In genomic region chr1:234724517-234725176, GRCh38 we compare ENCODE assay signal across 1 cellular context.
TF ChIP-seq lines count a peak whose summit lies in the region.

No MANE protein-coding gene starts in this region.

TF ChIP-seq in K562, 482 proteins besides CTCF, POLR2A, EP300 and RAD21 (continued from another document and continues in another):
- TF ChIP-seq E2F8 (IDR thresholded peaks at IDR 0.05; ENCODE audit: low read depth, partially characterized antibody) = no peak
- peak; percentile 50; the same call in 1 of the 2 replicates for TF ChIP-seq USF1 (CRISPR knock-in tag; IDR thresholded peaks at IDR 0.05)
- TF ChIP-seq HNRNPH1 (optimal IDR thresholded peaks at IDR 0.05; ENCODE audit: low read depth, low read length) = no peak
- peak; percentile 72 for TF ChIP-seq NR4A1 (CRISPR knock-in tag; IDR thresholded peaks at IDR 0.05)
- peak; percentile 53; the same call in 1 of the 2 replicates for TF ChIP-seq NR4A1 (tag; IDR thresholded peaks at IDR 0.05)
- no peak for TF ChIP-seq ZNF398 (CRISPR knock-in tag; IDR thresholded peaks at IDR 0.05)
- TF ChIP-seq SNRNP70 (optimal IDR thresholded peaks at IDR 0.05; ENCODE audit: low read depth, low read length) = no peak
- TF ChIP-seq RBFOX2 (IDR thresholded peaks at IDR 0.05; ENCODE audit: low read depth, low read length) = peak; percentile 79
- TF ChIP-seq ZNF696 (CRISPR knock-in tag; conservative IDR thresholded peaks at IDR 0.05) = no peak
- TF ChIP-seq ZNF740 (CRISPR knock-in tag; IDR thresholded peaks at IDR 0.05) = no peak
- 0 out of 4 replicates have a peak, but pooled peaks of 1 of the 2 experiments have one; percentile 56 for TF ChIP-seq ZNF740 (tag; IDR thresholded peaks at IDR 0.05)
- no peak for TF ChIP-seq EZH2 (IDR thresholded peaks at IDR 0.05; ENCODE audit: borderline replicate concordance, low read depth, low read length)
- TF ChIP-seq ESRRB (CRISPR knock-in tag; IDR thresholded peaks at IDR 0.05; ENCODE audit: borderline replicate concordance) = peak; percentile 59; the same call in 1 of the 2 replicates
- TF ChIP-seq ZBED1 (IDR thresholded peaks at IDR 0.05) = no peak
- no peak for TF ChIP-seq FOXO4 (CRISPR knock-in tag; IDR thresholded peaks at IDR 0.05)
- no peak for TF ChIP-seq ZNF316 (IDR thresholded peaks at IDR 0.05)
- no peak; the same call in 1 of the 2 replicates for TF ChIP-seq CREB3 (tag; conservative IDR thresholded peaks at IDR 0.05; ENCODE audit: low read depth)
- TF ChIP-seq TRIM24 (IDR thresholded peaks at IDR 0.05) = no peak
- TF ChIP-seq RNF219 (CRISPR knock-in tag; IDR thresholded peaks at IDR 0.05) = no peak
- TF ChIP-seq POLR2AphosphoS5 (IDR thresholded peaks at IDR 0.05; ENCODE audit: control insufficient read depth, insufficient read depth, low read depth, low read length) = no peak
- no peak for TF ChIP-seq DACH1 (IDR thresholded peaks at IDR 0.05; ENCODE audit: partially characterized antibody)
- TF ChIP-seq HNRNPLL (IDR thresholded peaks at IDR 0.05; ENCODE audit: low read depth, low read length, poor library complexity, severe bottlenecking) = no peak
- peak; percentile 46; the same call in 1 of the 2 replicates for TF ChIP-seq MTA3 (IDR thresholded peaks at IDR 0.05; ENCODE audit: borderline replicate concordance)
- TF ChIP-seq MAFG (tag; conservative IDR thresholded peaks at IDR 0.05) = no peak
- no peak for TF ChIP-seq MXD1 (CRISPR knock-in tag; IDR thresholded peaks at IDR 0.05; ENCODE audit: borderline replicate concordance, poor library complexity, severe bottlenecking)
- no peak for TF ChIP-seq E4F1 (CRISPR knock-in tag; IDR thresholded peaks at IDR 0.05; ENCODE audit: borderline replicate concordance)
- TF ChIP-seq POLR2G (IDR thresholded peaks at IDR 0.05; ENCODE audit: low read depth, low read length) = peak; percentile 74
- no peak for TF ChIP-seq CC2D1A (IDR thresholded peaks at IDR 0.05)
- no peak for TF ChIP-seq ETS2 (tag; IDR thresholded peaks at IDR 0.05; ENCODE audit: borderline replicate concordance, poor library complexity, severe bottlenecking)
- TF ChIP-seq NFXL1 (CRISPR knock-in tag; IDR thresholded peaks at IDR 0.05) = 0 out of 2 replicates have a peak, but pooled peaks have one; percentile 53
- no peak for TF ChIP-seq CBX2 (IDR thresholded peaks at IDR 0.05; ENCODE audit: insufficient read depth, low read length, poor library complexity, severe bottlenecking)
- no peak for TF ChIP-seq SREBF1 (IDR thresholded peaks at IDR 0.05; ENCODE audit: borderline replicate concordance, low read depth, low read length)
- TF ChIP-seq CREB5 (CRISPR knock-in tag; IDR thresholded peaks at IDR 0.05) = peak; percentile 59; the same call in 1 of the 2 replicates
- no peak for TF ChIP-seq CCAR2 (IDR thresholded peaks at IDR 0.05; ENCODE audit: low read depth, low read length)
- no peak for TF ChIP-seq FUS (optimal IDR thresholded peaks at IDR 0.05; ENCODE audit: low read depth, low read length)
- no peak; the same call in 1 of the 2 replicates for TF ChIP-seq CAMTA2 (CRISPR knock-in tag; conservative IDR thresholded peaks at IDR 0.05)
- TF ChIP-seq PRMT5 (CRISPR knock-in tag; IDR thresholded peaks at IDR 0.05) = no peak; the same call in 1 of the 2 replicates
- TF ChIP-seq PHB2 (IDR thresholded peaks at IDR 0.05; ENCODE audit: low read depth) = no peak
- peak; percentile 3; the same call in 1 of the 2 replicates for TF ChIP-seq ARID3B (CRISPR knock-in tag; IDR thresholded peaks at IDR 0.05; ENCODE audit: borderline replicate concordance)
- TF ChIP-seq OTX1 (CRISPR knock-in tag; IDR thresholded peaks at IDR 0.05) = no peak
- TF ChIP-seq ELK1 (CRISPR knock-in tag; IDR thresholded peaks at IDR 0.05) = no peak
